In the genomic region with DNA sequence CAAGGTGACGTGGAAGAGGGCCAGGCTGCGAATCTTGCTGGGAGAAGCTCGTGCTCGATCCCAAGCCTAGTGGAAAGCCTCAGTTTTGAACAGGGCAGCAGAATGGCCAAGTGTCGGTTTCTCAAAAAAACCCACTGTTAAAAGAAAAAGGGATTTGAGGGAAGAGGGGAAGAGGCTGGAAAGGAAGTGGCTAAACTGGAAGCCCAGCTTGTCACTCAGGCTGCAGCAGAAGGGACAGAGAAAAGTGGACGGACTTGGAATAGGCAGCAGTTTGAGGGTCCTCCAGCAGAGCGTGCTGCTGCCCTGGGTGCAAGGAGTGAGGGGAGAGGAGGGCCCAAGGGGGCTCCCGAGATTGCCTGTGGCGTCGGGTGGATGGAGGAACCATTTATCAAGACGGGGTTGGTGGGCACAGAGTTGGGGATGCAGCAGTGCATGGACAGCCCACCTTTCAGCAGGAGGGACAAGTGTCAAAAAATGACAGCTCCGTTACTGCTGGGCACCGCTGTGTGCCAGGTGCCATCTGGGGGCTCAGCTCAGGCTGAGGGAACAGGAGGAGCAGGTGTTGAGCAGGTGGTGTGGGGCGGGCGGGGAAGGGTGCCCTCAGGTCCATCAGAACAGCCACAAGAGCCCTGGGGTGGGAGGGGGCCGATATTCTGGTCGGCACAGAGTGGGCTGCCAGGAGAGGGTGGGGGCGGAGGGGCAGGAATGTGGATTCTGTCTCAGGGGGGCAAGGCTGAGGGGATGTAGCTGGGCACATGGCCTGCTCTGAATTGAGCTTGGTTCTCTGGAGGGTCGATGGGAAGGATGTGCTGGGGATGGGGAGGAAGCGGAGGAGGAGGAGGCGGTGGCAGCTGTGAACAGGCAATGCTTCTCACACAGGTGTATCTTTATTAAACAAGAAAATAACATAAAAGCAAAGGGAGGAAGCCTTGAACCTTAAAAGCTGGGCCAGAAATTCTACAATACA, we compare ENCODE assay signal across 1 cellular context.
A peak's percentile ranks its signal among the peaks of the same experiment; 100 is the strongest.
TF ChIP-seq lines count a peak whose summit lies in the region.
"Not testable (repeated sequence)": the region's sequence is repeated elsewhere in the genome, so short reads cannot be mapped to it uniquely, and the experiment has no call there.

No MANE protein-coding gene starts in this region.

TF ChIP-seq in HepG2, 621 proteins besides CTCF, POLR2A, EP300 and RAD21 (continued from another document and continues in another):
- TF ChIP-seq, protein P1, sequence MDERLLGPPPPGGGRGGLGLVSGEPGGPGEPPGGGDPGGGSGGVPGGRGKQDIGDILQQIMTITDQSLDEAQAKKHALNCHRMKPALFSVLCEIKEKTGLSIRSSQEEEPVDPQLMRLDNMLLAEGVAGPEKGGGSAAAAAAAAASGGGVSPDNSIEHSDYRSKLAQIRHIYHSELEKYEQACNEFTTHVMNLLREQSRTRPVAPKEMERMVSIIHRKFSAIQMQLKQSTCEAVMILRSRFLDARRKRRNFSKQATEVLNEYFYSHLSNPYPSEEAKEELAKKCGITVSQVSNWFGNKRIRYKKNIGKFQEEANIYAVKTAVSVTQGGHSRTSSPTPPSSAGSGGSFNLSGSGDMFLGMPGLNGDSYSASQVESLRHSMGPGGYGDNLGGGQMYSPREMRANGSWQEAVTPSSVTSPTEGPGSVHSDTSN (CRISPR knock-in tag; IDR thresholded peaks at IDR 0.05) = peak; percentile 53; the same call in 1 of the 2 replicates
- TF ChIP-seq FOXK2 (IDR thresholded peaks at IDR 0.05) (peak; percentile 43), ZNF234 (CRISPR knock-in tag; conservative IDR thresholded peaks at IDR 0.05) (0 out of 2 replicates have a peak, but pooled peaks have one; percentile 6), IKZF1 (IDR thresholded peaks at IDR 0.05) (0 out of 2 replicates have a peak, but pooled peaks have one; percentile 57), SETDB1 (CRISPR knock-in tag; IDR thresholded peaks at IDR 0.05; ENCODE audit: borderline replicate concordance) (0 out of 2 replicates have a peak, but pooled peaks have one; percentile 21), TRIM24 (CRISPR knock-in tag; IDR thresholded peaks at IDR 0.05) (peak; percentile 56; the same call in 1 of the 2 replicates), SALL2 (CRISPR knock-in tag; IDR thresholded peaks at IDR 0.05) (0 out of 2 replicates have a peak, but pooled peaks have one; percentile 23), RFXAP (CRISPR knock-in tag; IDR thresholded peaks at IDR 0.05; ENCODE audit: borderline replicate concordance) (peak; percentile 27; the same call in 1 of the 2 replicates), NBN (conservative IDR thresholded peaks at IDR 0.05) (0 out of 2 replicates have a peak, but pooled peaks have one; percentile 30), ZNF839 (CRISPR knock-in tag; IDR thresholded peaks at IDR 0.05; ENCODE audit: borderline replicate concordance) (0 out of 2 replicates have a peak, but pooled peaks have one; percentile 3), MAZ (IDR thresholded peaks at IDR 0.05; ENCODE audit: borderline replicate concordance, low read depth, low read length) (peak; percentile 57), ZNF567 (CRISPR knock-in tag; IDR thresholded peaks at IDR 0.05; ENCODE audit: borderline replicate concordance) (0 out of 2 replicates have a peak, but pooled peaks have one; percentile 11), PHB2 (IDR thresholded peaks at IDR 0.05; ENCODE audit: partially characterized antibody) (peak; percentile 36), ZFP82 (CRISPR knock-in tag; IDR thresholded peaks at IDR 0.05; ENCODE audit: borderline replicate concordance) (0 out of 2 replicates have a peak, but pooled peaks have one; percentile 65), SP1 (IDR thresholded peaks at IDR 0.05) (peak; percentile 47; the same call in 1 of the 2 replicates), NONO (IDR thresholded peaks at IDR 0.05) (0 out of 2 replicates have a peak, but pooled peaks have one; percentile 72), FOXP1 (IDR thresholded peaks at IDR 0.05) (peak; percentile 39), ZBTB20 (CRISPR knock-in tag; IDR thresholded peaks at IDR 0.05; ENCODE audit: borderline replicate concordance, low read depth) (peak; percentile 10; the same call in 1 of the 2 replicates), CHCHD3 (CRISPR knock-in tag; IDR thresholded peaks at IDR 0.05) (0 out of 2 replicates have a peak, but pooled peaks have one; percentile 64), FOXC1 (CRISPR knock-in tag; IDR thresholded peaks at IDR 0.05; ENCODE audit: borderline replicate concordance) (peak; percentile 71; the same call in 1 of the 2 replicates), ZNF556 (CRISPR knock-in tag; IDR thresholded peaks at IDR 0.05; ENCODE audit: borderline replicate concordance) (0 out of 2 replicates have a peak, but pooled peaks have one; percentile 26), NFIB (CRISPR knock-in tag; IDR thresholded peaks at IDR 0.05; ENCODE audit: borderline replicate concordance) (peak; percentile 88; the same call in 1 of the 2 replicates), RBM39 (IDR thresholded peaks at IDR 0.05; ENCODE audit: low read depth, low read length, poor library complexity, severe bottlenecking) (peak; percentile 0), ZNF501 (CRISPR knock-in tag; IDR thresholded peaks at IDR 0.05) (peak; percentile 35; the same call in 1 of the 2 replicates), NFKBIZ (CRISPR knock-in tag; IDR thresholded peaks at IDR 0.05) (0 out of 2 replicates have a peak, but pooled peaks have one; percentile 31), ZNF354B (CRISPR knock-in tag; IDR thresholded peaks at IDR 0.05) (peak; percentile 94; the same call in 1 of the 2 replicates), ZNF383 (CRISPR knock-in tag; IDR thresholded peaks at IDR 0.05; ENCODE audit: borderline replicate concordance) (0 out of 2 replicates have a peak, but pooled peaks have one; percentile 2), ZNF44 (CRISPR knock-in tag; IDR thresholded peaks at IDR 0.05) (0 out of 2 replicates have a peak, but pooled peaks have one; percentile 51), ATM (IDR thresholded peaks at IDR 0.05; ENCODE audit: borderline replicate concordance) (peak; percentile 21; the same call in 1 of the 2 replicates), HNRNPL (IDR thresholded peaks at IDR 0.05; ENCODE audit: low read depth, low read length) (peak; percentile 66; the same call in 1 of the 2 replicates), ZNF430 (CRISPR knock-in tag; IDR thresholded peaks at IDR 0.05) (peak; percentile 84; the same call in 1 of the 2 replicates)
- TF ChIP-seq, protein P2, sequence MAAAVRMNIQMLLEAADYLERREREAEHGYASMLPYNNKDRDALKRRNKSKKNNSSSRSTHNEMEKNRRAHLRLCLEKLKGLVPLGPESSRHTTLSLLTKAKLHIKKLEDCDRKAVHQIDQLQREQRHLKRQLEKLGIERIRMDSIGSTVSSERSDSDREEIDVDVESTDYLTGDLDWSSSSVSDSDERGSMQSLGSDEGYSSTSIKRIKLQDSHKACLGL (CRISPR knock-in tag; IDR thresholded peaks at IDR 0.05) = 0 out of 2 replicates have a peak, but pooled peaks have one; percentile 2
- TF ChIP-seq, protein P3, sequence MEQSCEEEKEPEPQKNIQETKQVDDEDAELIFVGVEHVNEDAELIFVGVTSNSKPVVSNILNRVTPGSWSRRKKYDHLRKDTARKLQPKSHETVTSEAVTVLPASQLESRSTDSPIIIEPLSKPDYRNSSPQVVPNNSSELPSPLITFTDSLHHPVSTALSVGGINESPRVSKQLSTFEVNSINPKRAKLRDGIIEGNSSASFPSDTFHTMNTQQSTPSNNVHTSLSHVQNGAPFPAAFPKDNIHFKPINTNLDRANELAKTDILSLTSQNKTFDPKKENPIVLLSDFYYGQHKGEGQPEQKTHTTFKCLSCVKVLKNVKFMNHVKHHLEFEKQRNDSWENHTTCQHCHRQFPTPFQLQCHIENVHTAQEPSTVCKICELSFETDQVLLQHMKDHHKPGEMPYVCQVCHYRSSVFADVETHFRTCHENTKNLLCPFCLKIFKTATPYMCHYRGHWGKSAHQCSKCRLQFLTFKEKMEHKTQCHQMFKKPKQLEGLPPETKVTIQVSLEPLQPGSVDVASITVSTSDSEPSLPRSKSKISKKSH (CRISPR knock-in tag; IDR thresholded peaks at IDR 0.05; ENCODE audit: borderline replicate concordance) = peak; percentile 58
- not testable (repeated sequence) for TF ChIP-seq MAZ (CRISPR knock-in tag; IDR thresholded peaks at IDR 0.05; ENCODE audit: low read depth); SP1 (CRISPR knock-in tag; IDR thresholded peaks at IDR 0.05); NONO (CRISPR knock-in tag; conservative IDR thresholded peaks at IDR 0.05); FOXP1 (CRISPR knock-in tag; IDR thresholded peaks at IDR 0.05)
- TF ChIP-seq, protein P4, sequence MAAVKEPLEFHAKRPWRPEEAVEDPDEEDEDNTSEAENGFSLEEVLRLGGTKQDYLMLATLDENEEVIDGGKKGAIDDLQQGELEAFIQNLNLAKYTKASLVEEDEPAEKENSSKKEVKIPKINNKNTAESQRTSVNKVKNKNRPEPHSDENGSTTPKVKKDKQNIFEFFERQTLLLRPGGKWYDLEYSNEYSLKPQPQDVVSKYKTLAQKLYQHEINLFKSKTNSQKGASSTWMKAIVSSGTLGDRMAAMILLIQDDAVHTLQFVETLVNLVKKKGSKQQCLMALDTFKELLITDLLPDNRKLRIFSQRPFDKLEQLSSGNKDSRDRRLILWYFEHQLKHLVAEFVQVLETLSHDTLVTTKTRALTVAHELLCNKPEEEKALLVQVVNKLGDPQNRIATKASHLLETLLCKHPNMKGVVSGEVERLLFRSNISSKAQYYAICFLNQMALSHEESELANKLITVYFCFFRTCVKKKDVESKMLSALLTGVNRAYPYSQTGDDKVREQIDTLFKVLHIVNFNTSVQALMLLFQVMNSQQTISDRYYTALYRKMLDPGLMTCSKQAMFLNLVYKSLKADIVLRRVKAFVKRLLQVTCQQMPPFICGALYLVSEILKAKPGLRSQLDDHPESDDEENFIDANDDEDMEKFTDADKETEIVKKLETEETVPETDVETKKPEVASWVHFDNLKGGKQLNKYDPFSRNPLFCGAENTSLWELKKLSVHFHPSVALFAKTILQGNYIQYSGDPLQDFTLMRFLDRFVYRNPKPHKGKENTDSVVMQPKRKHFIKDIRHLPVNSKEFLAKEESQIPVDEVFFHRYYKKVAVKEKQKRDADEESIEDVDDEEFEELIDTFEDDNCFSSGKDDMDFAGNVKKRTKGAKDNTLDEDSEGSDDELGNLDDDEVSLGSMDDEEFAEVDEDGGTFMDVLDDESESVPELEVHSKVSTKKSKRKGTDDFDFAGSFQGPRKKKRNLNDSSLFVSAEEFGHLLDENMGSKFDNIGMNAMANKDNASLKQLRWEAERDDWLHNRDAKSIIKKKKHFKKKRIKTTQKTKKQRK (IDR thresholded peaks at IDR 0.05; ENCODE audit: low read length) = 0 out of 2 replicates have a peak, but pooled peaks have one; percentile 33
- TF ChIP-seq, protein P5, sequence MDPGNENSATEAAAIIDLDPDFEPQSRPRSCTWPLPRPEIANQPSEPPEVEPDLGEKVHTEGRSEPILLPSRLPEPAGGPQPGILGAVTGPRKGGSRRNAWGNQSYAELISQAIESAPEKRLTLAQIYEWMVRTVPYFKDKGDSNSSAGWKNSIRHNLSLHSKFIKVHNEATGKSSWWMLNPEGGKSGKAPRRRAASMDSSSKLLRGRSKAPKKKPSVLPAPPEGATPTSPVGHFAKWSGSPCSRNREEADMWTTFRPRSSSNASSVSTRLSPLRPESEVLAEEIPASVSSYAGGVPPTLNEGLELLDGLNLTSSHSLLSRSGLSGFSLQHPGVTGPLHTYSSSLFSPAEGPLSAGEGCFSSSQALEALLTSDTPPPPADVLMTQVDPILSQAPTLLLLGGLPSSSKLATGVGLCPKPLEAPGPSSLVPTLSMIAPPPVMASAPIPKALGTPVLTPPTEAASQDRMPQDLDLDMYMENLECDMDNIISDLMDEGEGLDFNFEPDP (CRISPR knock-in tag; conservative IDR thresholded peaks at IDR 0.05) = 0 out of 2 replicates have a peak, but pooled peaks have one; percentile 86
- TF ChIP-seq, protein P6, sequence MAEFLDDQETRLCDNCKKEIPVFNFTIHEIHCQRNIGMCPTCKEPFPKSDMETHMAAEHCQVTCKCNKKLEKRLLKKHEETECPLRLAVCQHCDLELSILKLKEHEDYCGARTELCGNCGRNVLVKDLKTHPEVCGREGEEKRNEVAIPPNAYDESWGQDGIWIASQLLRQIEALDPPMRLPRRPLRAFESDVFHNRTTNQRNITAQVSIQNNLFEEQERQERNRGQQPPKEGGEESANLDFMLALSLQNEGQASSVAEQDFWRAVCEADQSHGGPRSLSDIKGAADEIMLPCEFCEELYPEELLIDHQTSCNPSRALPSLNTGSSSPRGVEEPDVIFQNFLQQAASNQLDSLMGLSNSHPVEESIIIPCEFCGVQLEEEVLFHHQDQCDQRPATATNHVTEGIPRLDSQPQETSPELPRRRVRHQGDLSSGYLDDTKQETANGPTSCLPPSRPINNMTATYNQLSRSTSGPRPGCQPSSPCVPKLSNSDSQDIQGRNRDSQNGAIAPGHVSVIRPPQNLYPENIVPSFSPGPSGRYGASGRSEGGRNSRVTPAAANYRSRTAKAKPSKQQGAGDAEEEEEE (CRISPR knock-in tag; IDR thresholded peaks at IDR 0.05; ENCODE audit: borderline replicate concordance) = 0 out of 2 replicates have a peak, but pooled peaks have one; percentile 39
- TF ChIP-seq, protein P7, sequence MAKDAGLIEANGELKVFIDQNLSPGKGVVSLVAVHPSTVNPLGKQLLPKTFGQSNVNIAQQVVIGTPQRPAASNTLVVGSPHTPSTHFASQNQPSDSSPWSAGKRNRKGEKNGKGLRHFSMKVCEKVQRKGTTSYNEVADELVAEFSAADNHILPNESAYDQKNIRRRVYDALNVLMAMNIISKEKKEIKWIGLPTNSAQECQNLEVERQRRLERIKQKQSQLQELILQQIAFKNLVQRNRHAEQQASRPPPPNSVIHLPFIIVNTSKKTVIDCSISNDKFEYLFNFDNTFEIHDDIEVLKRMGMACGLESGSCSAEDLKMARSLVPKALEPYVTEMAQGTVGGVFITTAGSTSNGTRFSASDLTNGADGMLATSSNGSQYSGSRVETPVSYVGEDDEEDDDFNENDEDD (CRISPR knock-in tag; IDR thresholded peaks at IDR 0.05; ENCODE audit: borderline replicate concordance) = peak; percentile 17; the same call in 1 of the 2 replicates
- TF ChIP-seq, protein P8, sequence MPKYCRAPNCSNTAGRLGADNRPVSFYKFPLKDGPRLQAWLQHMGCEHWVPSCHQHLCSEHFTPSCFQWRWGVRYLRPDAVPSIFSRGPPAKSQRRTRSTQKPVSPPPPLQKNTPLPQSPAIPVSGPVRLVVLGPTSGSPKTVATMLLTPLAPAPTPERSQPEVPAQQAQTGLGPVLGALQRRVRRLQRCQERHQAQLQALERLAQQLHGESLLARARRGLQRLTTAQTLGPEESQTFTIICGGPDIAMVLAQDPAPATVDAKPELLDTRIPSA (CRISPR knock-in tag; IDR thresholded peaks at IDR 0.05; ENCODE audit: borderline replicate concordance) = peak; percentile 55; the same call in 1 of the 2 replicates
- TF ChIP-seq, protein P9, sequence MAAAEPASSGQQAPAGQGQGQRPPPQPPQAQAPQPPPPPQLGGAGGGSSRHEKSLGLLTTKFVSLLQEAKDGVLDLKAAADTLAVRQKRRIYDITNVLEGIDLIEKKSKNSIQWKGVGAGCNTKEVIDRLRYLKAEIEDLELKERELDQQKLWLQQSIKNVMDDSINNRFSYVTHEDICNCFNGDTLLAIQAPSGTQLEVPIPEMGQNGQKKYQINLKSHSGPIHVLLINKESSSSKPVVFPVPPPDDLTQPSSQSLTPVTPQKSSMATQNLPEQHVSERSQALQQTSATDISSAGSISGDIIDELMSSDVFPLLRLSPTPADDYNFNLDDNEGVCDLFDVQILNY (CRISPR knock-in tag; conservative IDR thresholded peaks at IDR 0.05) = 0 out of 2 replicates have a peak, but pooled peaks have one; percentile 4
